In the genomic region with DNA sequence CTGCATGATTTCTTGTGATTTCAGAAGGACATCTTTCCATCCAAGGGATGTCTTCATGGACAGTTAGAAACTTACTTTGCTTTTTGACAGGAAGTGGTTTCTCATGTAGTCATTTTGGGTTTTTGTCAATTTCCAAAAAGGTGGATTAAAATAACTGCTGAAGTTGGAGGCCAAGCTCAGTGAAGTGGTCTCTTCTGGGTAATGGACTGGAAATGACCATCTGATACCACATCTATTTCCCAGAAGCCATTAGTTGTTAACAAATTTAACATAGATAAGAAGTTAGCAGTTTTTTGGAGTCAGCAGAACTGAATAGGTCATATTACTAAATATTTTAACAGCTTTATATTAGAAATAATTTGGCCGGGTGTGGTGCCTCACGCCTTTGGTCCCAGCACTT, we compare ENCODE assay signal across 20 cellular contexts.
"Had no signal": no experiment of that assay in that cellular context is flagged by ENCODE, and none has a peak within 500 bp of the region (broad histone marks: within the 10 kb centered on the region; RNA-seq: fewer than 3 reads in every experiment).

No MANE protein-coding gene starts in this region.

- H3K4me3 Mint-ChIP-seq: activated CD4-positive, alpha-beta T cell treated with anti-CD3 and anti-CD28 coated beads, Interleukin-2, amount 10 ng/mL, durations not matched to agents 24 days and 14 days; activated CD8-positive, alpha-beta T cell treated with anti-CD3 and anti-CD28 coated beads, Interleukin-2, amount 10 ng/mL, durations not matched to agents 7 days and 5 days; nephron progenitor cell; stimulated activated naive CD8-positive, alpha-beta T cell treated with anti-CD3 and anti-CD28 coated beads, Interleukin-15, amount 100 ng/mL, for 72 hours had no signal

- H3K27ac Mint-ChIP-seq: activated CD4-positive, alpha-beta T cell treated with anti-CD3 and anti-CD28 coated beads, Interleukin-2, amount 10 ng/mL, durations not matched to agents 24 days and 14 days; activated CD8-positive, alpha-beta T cell treated with anti-CD3 and anti-CD28 coated beads, Interleukin-2, amount 10 ng/mL, durations not matched to agents 7 days and 5 days; activated naive CD4-positive, alpha-beta T cell treated with anti-CD3 and anti-CD28 coated beads, Interleukin-2, amount 50 U/mL, for 72 hours; nephron progenitor cell; stimulated activated naive CD8-positive, alpha-beta T cell treated with anti-CD3 and anti-CD28 coated beads, Interleukin-15, amount 100 ng/mL, for 72 hours had no signal

- H3K9me3 Mint-ChIP-seq: activated CD4-positive, alpha-beta T cell treated with anti-CD3 and anti-CD28 coated beads, Interleukin-2, amount 10 ng/mL, durations not matched to agents 24 days and 14 days; activated naive CD4-positive, alpha-beta T cell treated with anti-CD3 and anti-CD28 coated beads, Interleukin-2, amount 50 U/mL, for 72 hours; nephron progenitor cell; stimulated activated naive CD8-positive, alpha-beta T cell treated with anti-CD3 and anti-CD28 coated beads, Interleukin-15, amount 100 ng/mL, for 72 hours had no signal

- H3K4me1 Mint-ChIP-seq: activated CD4-positive, alpha-beta T cell treated with anti-CD3 and anti-CD28 coated beads, Interleukin-2, amount 10 ng/mL, durations not matched to agents 24 days and 14 days; stimulated activated naive CD8-positive, alpha-beta T cell treated with anti-CD3 and anti-CD28 coated beads, Interleukin-15, amount 100 ng/mL, for 72 hours had no signal

- H3K27me3 Mint-ChIP-seq: activated CD4-positive, alpha-beta T cell treated with anti-CD3 and anti-CD28 coated beads, Interleukin-2, amount 10 ng/mL, durations not matched to agents 24 days and 14 days; stimulated activated naive CD8-positive, alpha-beta T cell treated with anti-CD3 and anti-CD28 coated beads, Interleukin-15, amount 100 ng/mL, for 72 hours had no signal

- DNase-seq: activated CD4-positive, alpha-beta T cell treated with anti-CD3 and anti-CD28 coated beads, Interleukin-2, amount 10 ng/mL, durations not matched to agents 24 days and 14 days; activated CD4-positive, CD25-positive, alpha-beta regulatory T cell; activated CD8-positive, alpha-beta memory T cell treated with anti-CD3 and anti-CD28 coated beads, Interleukin-2, amount 50 U/mL, for 4 hours; activated CD8-positive, alpha-beta T cell treated with anti-CD3 and anti-CD28 coated beads, Interleukin-2, amount 10 ng/mL, durations not matched to agents 7 days and 5 days; activated gamma-delta T cell; activated T-cell treated with anti-CD3 and anti-CD28 coated beads, Interleukin-2, amount 50 U/mL, for 48 hours; amniotic stem cell; body of pancreas; central memory CD4-positive, alpha-beta T cell; colonic mucosa; kidney; left ventricle myocardium inferior; mesendoderm; nephron progenitor cell; psoas muscle; right lobe of liver; stimulated activated naive CD8-positive, alpha-beta T cell treated with anti-CD3 and anti-CD28 coated beads, Interleukin-15, amount 100 ng/mL, for 72 hours; upper lobe of right lung had no signal

- H3K4me1 ChIP-seq: body of pancreas, colonic mucosa, psoas muscle, right lobe of liver had no signal

- H3K9me3 ChIP-seq: body of pancreas, colonic mucosa, left ventricle myocardium inferior, psoas muscle, right lobe of liver, upper lobe of right lung had no signal

- H2AFZ ChIP-seq: hepatocyte had no signal

- H3K27me3 ChIP-seq: body of pancreas, colonic mucosa, hepatocyte, right lobe of liver, upper lobe of right lung had no signal

- H3K4me3 ChIP-seq: body of pancreas, colonic mucosa, hepatocyte, left ventricle myocardium inferior, psoas muscle, right lobe of liver, upper lobe of right lung had no signal

- H3K36me3 Mint-ChIP-seq: activated naive CD4-positive, alpha-beta T cell treated with anti-CD3 and anti-CD28 coated beads, Interleukin-2, amount 50 U/mL, for 72 hours had no signal

- H3K4me2 ChIP-seq: hepatocyte had no signal

- H3K27ac ChIP-seq: body of pancreas, colonic mucosa, hepatocyte, right lobe of liver, upper lobe of right lung had no signal

- H3K36me3 ChIP-seq: colonic mucosa, left ventricle myocardium inferior, right lobe of liver, upper lobe of right lung had no signal

- ATAC-seq: activated CD8-positive, alpha-beta T cell treated with anti-CD3 and anti-CD28 coated beads, Interleukin-2, amount 10 ng/mL, durations not matched to agents 7 days and 5 days; activated naive CD4-positive, alpha-beta T cell treated with anti-CD3 and anti-CD28 coated beads, Interleukin-2, amount 50 U/mL, for 72 hours; body of pancreas; psoas muscle; right lobe of liver; stimulated activated naive CD8-positive, alpha-beta T cell treated with anti-CD3 and anti-CD28 coated beads, Interleukin-15, amount 100 ng/mL, for 72 hours; upper lobe of right lung had no signal
